8 cellular contexts compared by ENCODE assay signal in the genomic region with DNA sequence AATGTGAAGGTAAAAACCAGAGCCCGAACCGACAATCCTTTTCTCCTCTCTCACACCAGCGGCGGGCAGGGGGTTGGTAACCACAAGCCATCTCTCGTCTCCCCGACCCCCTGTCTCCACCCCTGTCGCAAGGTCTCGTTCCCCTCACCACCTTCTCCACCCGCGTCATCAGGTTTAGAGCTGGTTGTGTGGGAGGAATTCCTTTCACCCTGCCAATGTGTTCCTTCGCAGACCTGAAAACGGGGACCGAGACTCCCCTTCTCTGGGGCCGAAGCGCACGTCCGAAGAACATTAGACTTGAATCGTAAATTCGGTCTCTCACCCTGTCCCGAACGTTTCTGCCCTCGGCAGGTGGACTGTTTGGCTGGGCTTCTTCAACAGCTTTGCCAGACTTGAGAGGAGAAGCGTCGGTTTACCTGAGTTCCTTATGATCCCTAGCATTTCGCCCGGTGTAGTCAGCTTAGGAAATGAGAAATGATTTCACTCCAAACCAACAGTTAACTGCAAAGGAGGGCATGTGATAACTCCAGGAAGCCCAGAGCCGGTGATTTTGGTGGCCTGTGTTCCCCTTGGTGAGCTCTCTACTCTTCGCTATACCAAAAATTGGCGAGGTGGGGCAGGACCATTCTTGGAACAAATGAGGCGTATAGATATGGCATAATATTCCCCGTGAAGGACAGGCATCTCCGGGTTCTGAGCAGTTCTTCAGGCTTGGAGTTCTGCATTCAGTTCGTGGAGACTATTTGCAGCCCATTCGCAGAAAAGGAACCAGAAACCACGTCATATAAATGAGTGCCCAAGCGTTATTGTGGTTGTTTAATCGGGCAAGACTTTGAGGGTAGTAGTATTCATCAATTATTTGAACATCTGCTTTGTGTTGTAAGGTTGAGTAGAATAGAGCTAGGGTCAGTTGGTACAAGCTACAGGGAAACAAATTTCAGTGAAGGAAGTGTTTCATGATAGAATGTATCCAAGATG. TPM values are rescaled to one million over a fixed set of nuclear protein-coding genes. Genes with fewer than 3 reads are reported as not detected.
A peak's percentile ranks its signal among the peaks of the same experiment; 100 is the strongest.
DNase-seq lines count a peak whose midpoint lies in the region; ATAC-seq and TF ChIP-seq lines count a peak whose summit lies in the region.

No MANE protein-coding gene starts in this region.

- H3K9ac ChIP-seq in NT2/D1 (ENCODE audit: insufficient read length, low read depth) (peak overlapping the region; percentile 73), parathyroid adenoma (no peak overlapping the region)

- peak overlapping the region; percentile 97 for H3K4me3 Mint-ChIP-seq in activated naive CD8-positive, alpha-beta T cell treated with anti-CD3 and anti-CD28 coated beads, Interleukin-2, amount 10 ng/mL, durations not matched to agents 7 days and 5 days

- peaks cover 7% of the 10 kb centered on the region for H3K36me3 ChIP-seq in NT2/D1 (ENCODE audit: insufficient read depth, insufficient read length, low read length)
- no peaks in the 10 kb centered on the region for H3K36me3 ChIP-seq in parathyroid adenoma (ENCODE audit: control insufficient read depth, insufficient read depth, low read length)

- H3K27me3 ChIP-seq in NT2/D1 (ENCODE audit: insufficient read depth, insufficient read length) (peaks cover 14% of the 10 kb centered on the region), parathyroid adenoma (ENCODE audit: control insufficient read depth, insufficient read depth, low read length) (no peaks in the 10 kb centered on the region)

- no peaks in the 10 kb centered on the region for H3K9me3 Mint-ChIP-seq in activated naive CD8-positive, alpha-beta T cell treated with anti-CD3 and anti-CD28 coated beads, Interleukin-2, amount 10 ng/mL, durations not matched to agents 7 days and 5 days

- H3K4me1 ChIP-seq in NT2/D1 (ENCODE audit: insufficient read depth, insufficient read length) (no peaks in the 10 kb centered on the region), parathyroid adenoma (no peaks in the 10 kb centered on the region)

- DNase-seq in A172 (ENCODE audit: low spot score) (peak; percentile 18), GM10248 (ENCODE audit: extremely low spot score) (peak; percentile 16), NT2/D1 (ENCODE audit: low read depth, low spot score) (no peak), left cardiac atrium (no peak), NK-92 (lab: John Stamatoyannopoulos, UW; ENCODE audit: unreplicated experiment) (no peak)
- no peak for DNase-seq in activated naive CD8-positive, alpha-beta T cell treated with anti-CD3 and anti-CD28 coated beads, Interleukin-2, amount 10 ng/mL, durations not matched to agents 7 days and 5 days

- H3K79me2 ChIP-seq in parathyroid adenoma = peaks cover 5% of the 10 kb centered on the region

- CTCF ChIA-PET in GM10248 (lab: Yijun Ruan, JAX) = interaction anchor here (0.8 to 2.2 kb wide), 10 partner anchors 10 to 257 kb away, joined by 3 to 7 read pairs (median 4); no protein-coding TSS in a partner anchor

- intact Hi-C loops in left cardiac atrium (cut with DNase I) = no loop called here

- H2AFZ ChIP-seq in parathyroid adenoma = peak overlapping the region; percentile 98

- POLR2A ChIA-PET in GM10248 (lab: Yijun Ruan, JAX) = interaction anchor here (0.6 to 0.8 kb wide), 4 partner anchors 19 to 297 kb away, joined by 3 to 9 read pairs (median 4); no protein-coding TSS in a partner anchor
- POLR2A ChIA-PET in activated naive CD8-positive, alpha-beta T cell treated with anti-CD3 and anti-CD28 coated beads, Interleukin-2, amount 10 ng/mL, durations not matched to agents 7 days and 5 days (lab: Charles Lee) = interaction anchor here (0.5 to 3.5 kb wide), 10 partner anchors 8 to 1551 kb away, joined by 3 to 20 read pairs (median 4); partner anchors contain the start of genes CLHC1, PPP4R3B and RPS27A

- H3K4me3 ChIP-seq in NT2/D1 (ENCODE audit: insufficient read length, low read depth) (peak overlapping the region; percentile 74), parathyroid adenoma (ENCODE audit: low read depth, low read length) (peak overlapping the region; percentile 90)

- peak overlapping the region; percentile 86 for H3K27ac ChIP-seq in parathyroid adenoma

- H3K4me2 ChIP-seq in parathyroid adenoma (ENCODE audit: low read length) = peak overlapping the region; percentile 88

- peak overlapping the region; percentile 97 for H3K27ac Mint-ChIP-seq in activated naive CD8-positive, alpha-beta T cell treated with anti-CD3 and anti-CD28 coated beads, Interleukin-2, amount 10 ng/mL, durations not matched to agents 7 days and 5 days

- H3K27me3 Mint-ChIP-seq in activated naive CD8-positive, alpha-beta T cell treated with anti-CD3 and anti-CD28 coated beads, Interleukin-2, amount 10 ng/mL, durations not matched to agents 7 days and 5 days = no peaks in the 10 kb centered on the region

- TF ChIP-seq CTCF in GM10248 (IDR thresholded peaks at IDR 0.05; ENCODE audit: control extremely low read depth, extremely low read depth, low read depth, missing control alignments) (no peak), parathyroid adenoma (IDR thresholded peaks at IDR 0.05) (no peak)

- ATAC-seq in HG02885 (IDR thresholded peaks at IDR 0.05; ENCODE audit: poor library complexity, unreplicated experiment) (peak; percentile 13), left cardiac atrium (peak; percentile 7 to 42)
- ATAC-seq in activated naive CD8-positive, alpha-beta T cell treated with anti-CD3 and anti-CD28 coated beads, Interleukin-2, amount 10 ng/mL, durations not matched to agents 7 days and 5 days (ENCODE audit: low read depth) = no peak

- H3K9me3 ChIP-seq in NT2/D1 (ENCODE audit: insufficient read depth, low read length) = no peaks in the 10 kb centered on the region
- no peaks in the 10 kb centered on the region for H3K9me3 ChIP-seq in parathyroid adenoma (ENCODE audit: control insufficient read depth, low read length)

- H3K4me1 Mint-ChIP-seq in activated naive CD8-positive, alpha-beta T cell treated with anti-CD3 and anti-CD28 coated beads, Interleukin-2, amount 10 ng/mL, durations not matched to agents 7 days and 5 days = peaks cover 10% of the 10 kb centered on the region

- H3K36me3 Mint-ChIP-seq in activated naive CD8-positive, alpha-beta T cell treated with anti-CD3 and anti-CD28 coated beads, Interleukin-2, amount 10 ng/mL, durations not matched to agents 7 days and 5 days = peaks cover 4% of the 10 kb centered on the region

RNA-seq across cellular contexts. Expression of gene CFAP36, which starts 0.7 kb away (rescaled TPM):
- 64.9 and 81.7 TPM in 2 replicates for total RNA-seq in A172 (2014; rRNA removed; shearing (Covaris generic))
- 10 to 100 TPM; 25.1 to 28.2 TPM for total RNA-seq in activated naive CD8-positive, alpha-beta T cell treated with anti-CD3 and anti-CD28 coated beads, Interleukin-2, amount 10 ng/mL, durations not matched to agents 7 days and 5 days
- total RNA-seq in left cardiac atrium = 10 to 100 TPM; 20.2 to 22.9 TPM

Comparison
In these comparisons a context has a peak if more than half of its experiments do, and no peak if none do; other contexts are left out.
1. DNase-seq: peak in A172 (single experiment) and GM10248 (single experiment); none in NT2/D1 (single experiment), activated naive CD8-positive, alpha-beta T cell treated with anti-CD3 and anti-CD28 coated beads, Interleukin-2, amount 10 ng/mL, durations not matched to agents 7 days and 5 days (single experiment), left cardiac atrium (single experiment) and NK-92 (single experiment).